In genomic region chr12:4855121-4855924, GRCh38 we compare ENCODE assay signal across 8 cellular contexts. TPM values are rescaled to one million over a fixed set of nuclear protein-coding genes. Genes with fewer than 3 reads are reported as not detected.
DNase-seq lines count a peak whose midpoint lies in the region; ATAC-seq and TF ChIP-seq lines count a peak whose summit lies in the region.

No MANE protein-coding gene starts in this region.

- CTCF ChIA-PET in activated CD4-positive, alpha-beta T cell treated with anti-CD3 and anti-CD28 coated beads for 36 hours (lab: Charles Lee), result interaction anchor here (0.5 to 6.1 kb wide), 36 partner anchors 8 to 1175 kb away, joined by 3 to 37 read pairs (median 4); a partner anchor contains a TSS

- H3K4me3 ChIP-seq in fibroblast of pulmonary artery (replicated peaks; ENCODE audit: low read depth, low read length), result no peak overlapping the region

- H3K36me3 Mint-ChIP-seq in activated CD4-positive, alpha-beta T cell treated with anti-CD3 and anti-CD28 coated beads for 36 hours (ENCODE audit: low read depth), result no peaks in the 10 kb centered on the region
- H3K36me3 Mint-ChIP-seq in nephron progenitor cell (ENCODE audit: low read depth), result no peaks in the 10 kb centered on the region

- peaks cover 8% of the 10 kb centered on the region for H3K4me1 Mint-ChIP-seq in activated CD4-positive, alpha-beta T cell treated with anti-CD3 and anti-CD28 coated beads for 36 hours
- H3K4me1 Mint-ChIP-seq in nephron progenitor cell, result peaks cover 42% of the 10 kb centered on the region

- peaks cover 16% of the 10 kb centered on the region for H3K27me3 Mint-ChIP-seq in activated CD4-positive, alpha-beta T cell treated with anti-CD3 and anti-CD28 coated beads for 36 hours
- peaks cover 66% of the 10 kb centered on the region for H3K27me3 Mint-ChIP-seq in nephron progenitor cell (ENCODE audit: low read depth, poor library complexity)

- TF ChIP-seq CTCF in fibroblast of pulmonary artery (IDR thresholded peaks at IDR 0.05; ENCODE audit: low read length, missing control alignments) (peak; percentile 79), nephron progenitor cell (IDR thresholded peaks at IDR 0.05) (peak; percentile 74)

- peak; percentile 68 for DNase-seq in activated CD4-positive, alpha-beta T cell treated with anti-CD3 and anti-CD28 coated beads for 36 hours
- DNase-seq in activated CD4-positive, alpha-beta T cell treated with anti-CD3 and anti-CD28 coated beads for 1 hour, result no peak
- DNase-seq in KBM-7 (peak; percentile 83), NOMO-1 treated with dmso at 0.1 percent for 144 hours (lab: John Stamatoyannopoulos, UW; ENCODE audit: unreplicated experiment) (peak; percentile 46), activated T-cell treated with anti-CD3 and anti-CD28 coated beads for 48 hours (ENCODE audit: low read depth) (peak; percentile 22), fibroblast of pulmonary artery (ENCODE audit: low read depth) (peak; percentile 82), nephron progenitor cell (peak; percentile 66), ureter (ENCODE audit: low spot score) (peak; percentile 78)

- in situ Hi-C loops in KBM-7 (cut with MboI; ENCODE audit: low pct_unique_long_range_greater_than_20kb, low sequenced_read_pairs), result no loop called here

- intact Hi-C loops in activated CD4-positive, alpha-beta T cell treated with anti-CD3 and anti-CD28 coated beads for 36 hours (cut with DNase I, micrococcal nuclease), result loop anchor here (1.0 to 5.0 kb wide), 3 partner anchors 57 to 229 kb away; no protein-coding TSS in a partner anchor

- no peak overlapping the region for H3K27ac Mint-ChIP-seq in activated CD4-positive, alpha-beta T cell treated with anti-CD3 and anti-CD28 coated beads for 36 hours
- no peak overlapping the region for H3K27ac Mint-ChIP-seq in nephron progenitor cell

- ATAC-seq in activated CD4-positive, alpha-beta T cell treated with anti-CD3 and anti-CD28 coated beads for 36 hours, result peak; percentile 79

- POLR2A ChIA-PET in activated CD4-positive, alpha-beta T cell treated with anti-CD3 and anti-CD28 coated beads for 36 hours (lab: Charles Lee), result no interaction called here

- no peak overlapping the region for H3K4me3 Mint-ChIP-seq in activated CD4-positive, alpha-beta T cell treated with anti-CD3 and anti-CD28 coated beads for 36 hours
- H3K4me3 Mint-ChIP-seq in nephron progenitor cell, result no peak overlapping the region

- H3K9me3 Mint-ChIP-seq in activated CD4-positive, alpha-beta T cell treated with anti-CD3 and anti-CD28 coated beads for 36 hours (ENCODE audit: low read depth), result no peaks in the 10 kb centered on the region
- H3K9me3 Mint-ChIP-seq in nephron progenitor cell, result no peaks in the 10 kb centered on the region

RNA-seq across cellular contexts. Expression of gene KCNA1, which starts 54.4 kb away (rescaled TPM):
- not detected for total RNA-seq in activated CD4-positive, alpha-beta T cell treated with anti-CD3 and anti-CD28 coated beads for 36 hours
- total RNA-seq in ureter, result not detected
